ENCODE assay signal across 29 cellular contexts in genomic region chr9:100785946-100786345, GRCh38.
DNase-seq lines count a peak whose midpoint lies in the region; ATAC-seq lines count a peak whose summit lies in the region.
"Had no signal": no experiment of that assay in that cellular context is flagged by ENCODE, and none has a peak within 500 bp of the region (broad histone marks: within the 10 kb centered on the region; RNA-seq: fewer than 3 reads in every experiment).

No MANE protein-coding gene starts in this region.

- H3K4ac ChIP-seq in trophoblast cell (ENCODE audit: low read depth, low read length): no peak overlapping the region

- no peak overlapping the region for H3K4me3 Mint-ChIP-seq in T-helper 17 cell
- H3K4me3 Mint-ChIP-seq: B cell; CD14-positive monocyte; CD4-positive, alpha-beta memory T cell; CD4-positive, alpha-beta T cell; CD4-positive, CD25-positive, alpha-beta regulatory T cell; CD8-positive, alpha-beta memory T cell; CD8-positive, alpha-beta T cell had no signal

- no peak overlapping the region for H3K9ac ChIP-seq in trophoblast cell (ENCODE audit: low read length)
- H3K9ac ChIP-seq: BLaER1; BLaER1 treated with 17β-estradiol and CSF1 and Interleukin-3, amounts not matched to agents 10 nM and 100 nM had no signal

- no peak overlapping the region for H3K27ac ChIP-seq in trophoblast cell (ENCODE audit: low read depth, low read length)
- H3K27ac ChIP-seq: 22Rv1; A549; BLaER1; BLaER1 treated with 17β-estradiol and CSF1 and Interleukin-3, amounts not matched to agents 10 nM and 100 nM; C4-2B had no signal

- no peaks in the 10 kb centered on the region for H3K4me1 Mint-ChIP-seq in T-helper 17 cell
- H3K4me1 Mint-ChIP-seq: B cell; CD14-positive monocyte; CD4-positive, alpha-beta memory T cell; CD4-positive, CD25-positive, alpha-beta regulatory T cell; CD8-positive, alpha-beta memory T cell had no signal

- H3K27me3 Mint-ChIP-seq in T-helper 17 cell: no peaks in the 10 kb centered on the region
- H3K27me3 Mint-ChIP-seq: B cell; CD4-positive, alpha-beta memory T cell; CD4-positive, alpha-beta T cell; CD4-positive, CD25-positive, alpha-beta regulatory T cell; CD8-positive, alpha-beta memory T cell had no signal

- no peak overlapping the region for H3K27ac Mint-ChIP-seq in T-helper 17 cell
- H3K27ac Mint-ChIP-seq: B cell; CD14-positive monocyte; CD4-positive, alpha-beta memory T cell; CD4-positive, alpha-beta T cell; CD4-positive, CD25-positive, alpha-beta regulatory T cell; CD8-positive, alpha-beta memory T cell; CD8-positive, alpha-beta T cell had no signal

- no peak for ATAC-seq in T-helper 17 cell
- ATAC-seq: A549; CD8-positive, alpha-beta T cell had no signal

- H2AK5ac ChIP-seq in trophoblast cell (ENCODE audit: low read length): no peak overlapping the region

- H3K27me3 ChIP-seq in trophoblast cell (ENCODE audit: insufficient read depth, low read length): no peaks in the 10 kb centered on the region
- H3K27me3 ChIP-seq: BE2C; BLaER1; BLaER1 treated with 17β-estradiol and CSF1 and Interleukin-3, amounts not matched to agents 10 nM and 100 nM had no signal

- H3K4me3 ChIP-seq in trophoblast cell (ENCODE audit: low read depth, low read length): no peak overlapping the region
- H3K4me3 ChIP-seq: A549; BLaER1; BLaER1 treated with 17β-estradiol and CSF1 and Interleukin-3, amounts not matched to agents 10 nM and 100 nM had no signal

- DNase-seq in trophoblast cell (peak; percentile 51 to 66), T-helper 17 cell (no peak)
- DNase-seq: 8988T; ACHN; AML-193; BE2C; C1 segment of cervical spinal cord; Caco-2; Calu3; CD4-positive, alpha-beta memory T cell; CD4-positive, alpha-beta T cell; CD4-positive, CD25-positive, alpha-beta regulatory T cell; CD8-positive, alpha-beta memory T cell; CD8-positive, alpha-beta T cell; COR-L47; DMS 273 treated with DMSO at 0.1 percent for 48 hours; DMS153; DMS53; DMS79; DMS79 treated with DMSO at 0.1 percent for 48 hours; DND-41; EL had no signal

- no peak overlapping the region for H3K4me2 ChIP-seq in trophoblast cell (ENCODE audit: low read length)
- H3K4me2 ChIP-seq: A549; BLaER1; BLaER1 treated with 17β-estradiol and CSF1 and Interleukin-3, amounts not matched to agents 10 nM and 100 nM had no signal

- no peaks in the 10 kb centered on the region for H3K79me1 ChIP-seq in trophoblast cell (ENCODE audit: low read length)

- H3K4me1 ChIP-seq in trophoblast cell (ENCODE audit: control insufficient read depth in 1 of 2, insufficient read depth in 2 of 2, low read length in 2 of 2): no peaks in the 10 kb centered on the region
- H3K4me1 ChIP-seq: A549; BE2C; BLaER1; BLaER1 treated with 17β-estradiol and CSF1 and Interleukin-3, amounts not matched to agents 10 nM and 100 nM; Caco-2 had no signal

- no peaks in the 10 kb centered on the region for H3K79me2 ChIP-seq in trophoblast cell (ENCODE audit: control insufficient read depth, insufficient read depth, low read length, poor library complexity)

- H2BK120ac ChIP-seq in trophoblast cell (ENCODE audit: insufficient read depth, low read length, poor library complexity): no peak overlapping the region

- no peaks in the 10 kb centered on the region for H3K36me3 ChIP-seq in trophoblast cell (ENCODE audit: control insufficient read depth in 1 of 2, insufficient read depth in 2 of 2, low read length in 2 of 2)
- H3K36me3 ChIP-seq: BE2C; BLaER1; BLaER1 treated with 17β-estradiol and CSF1 and Interleukin-3, amounts not matched to agents 10 nM and 100 nM had no signal

- H3K23ac ChIP-seq in trophoblast cell (ENCODE audit: low read length): no peak overlapping the region

- H3K18ac ChIP-seq in trophoblast cell (ENCODE audit: low read length): no peak overlapping the region

- no peaks in the 10 kb centered on the region for H3K36me3 Mint-ChIP-seq in T-helper 17 cell (ENCODE audit: low read depth)
- H3K36me3 Mint-ChIP-seq: CD14-positive monocyte; CD4-positive, alpha-beta memory T cell; CD4-positive, CD25-positive, alpha-beta regulatory T cell; CD8-positive, alpha-beta memory T cell; CD8-positive, alpha-beta T cell had no signal

- H2BK12ac ChIP-seq in trophoblast cell (ENCODE audit: low read length): no peak overlapping the region

- H3K9me3 ChIP-seq in trophoblast cell (ENCODE audit: insufficient read depth, low read depth, low read length) (no peaks in the 10 kb centered on the region), T-helper 17 cell (ENCODE audit: control insufficient read depth, low read length, poor library complexity, severe bottlenecking) (no peaks in the 10 kb centered on the region)
- H3K9me3 ChIP-seq: A549, BE2C had no signal

- H4K8ac ChIP-seq in trophoblast cell (ENCODE audit: low read depth, low read length): no peak overlapping the region

- no peak overlapping the region for H2AFZ ChIP-seq in trophoblast cell (ENCODE audit: insufficient read depth, low read length, poor library complexity)

- WGBS in trophoblast cell (ENCODE audit: extremely low coverage, insufficient coverage, insufficient read length): no CpG with 5 or more reads among the region's 1 CpG

- H2BK5ac ChIP-seq in trophoblast cell (ENCODE audit: low read depth, low read length, poor library complexity): no peak overlapping the region

- no peak overlapping the region for H4K12ac ChIP-seq in trophoblast cell (ENCODE audit: low read depth, low read length)

- no peak overlapping the region for H3K14ac ChIP-seq in trophoblast cell (ENCODE audit: low read length)

- no peak overlapping the region for H4K91ac ChIP-seq in trophoblast cell (ENCODE audit: low read depth, low read length)

Comparison
In these comparisons a context has a peak if more than half of its experiments do, and no peak if none do; other contexts are left out.
1. DNase-seq: peak in trophoblast cell (2 of 2); none in T-helper 17 cell (0 of 3).